ENCODE assay signal across 8 cellular contexts in the genomic region with DNA sequence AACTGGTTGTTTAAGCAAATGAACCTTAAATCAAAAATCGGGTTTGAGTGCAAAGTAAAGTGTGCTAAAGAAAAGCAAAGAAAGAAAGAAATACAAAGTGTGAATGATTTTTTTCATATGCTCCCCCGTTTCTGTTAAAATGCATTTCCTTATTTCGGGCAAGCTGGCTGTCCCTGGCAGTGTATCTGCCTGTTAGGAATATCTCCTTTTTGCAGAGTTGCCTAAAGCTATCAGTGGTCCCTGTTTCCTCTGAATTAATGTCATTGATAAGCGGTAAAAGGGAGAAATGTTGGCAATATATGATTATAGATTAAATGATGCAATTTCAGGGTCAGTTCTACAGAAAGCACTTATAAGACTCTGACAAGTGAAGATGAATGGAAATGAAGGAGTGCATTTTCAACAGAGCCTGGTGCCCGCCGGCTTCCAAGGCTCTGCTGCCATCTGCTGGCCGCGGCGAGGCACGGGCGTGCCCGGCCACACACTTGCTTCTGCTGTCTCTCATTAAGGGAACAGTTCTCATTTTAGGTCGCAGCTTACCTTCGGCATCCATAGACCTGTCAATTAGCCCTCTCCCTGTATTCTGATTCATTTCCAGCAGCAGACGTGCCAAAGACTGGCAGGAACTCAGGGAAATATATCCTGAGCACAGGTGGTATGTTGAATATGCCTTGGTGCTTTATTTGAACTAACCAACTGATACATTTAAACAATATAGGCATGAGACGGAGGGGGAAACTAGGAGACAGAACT.
DNase-seq lines count a peak whose midpoint lies in the region; ATAC-seq and TF ChIP-seq lines count a peak whose summit lies in the region.

No MANE protein-coding gene starts in this region.

- no peaks in the 10 kb centered on the region for H3K4me1 ChIP-seq in trophoblast cell (ENCODE audit: control insufficient read depth in 1 of 2, insufficient read depth in 2 of 2, low read length in 2 of 2)
- H3K4me1 ChIP-seq in uterus, result no peaks in the 10 kb centered on the region

- no peak overlapping the region for H3K23ac ChIP-seq in trophoblast cell (ENCODE audit: low read length)

- ATAC-seq in GM21786 (IDR thresholded peaks at IDR 0.05; ENCODE audit: unreplicated experiment), result peak; percentile 89

- no peak overlapping the region for H3K14ac ChIP-seq in trophoblast cell (ENCODE audit: low read length)

- DNase-seq in GF-D8 (lab: John Stamatoyannopoulos, UW), result peak; percentile 7
- peak; percentile 74 for DNase-seq in KBM-7
- DNase-seq in SHP77 treated with DMSO at 0.1 percent for 48 hours (lab: John Stamatoyannopoulos, UW), result peak; percentile 31
- DNase-seq in activated gamma-delta T cell treated with anti-CD3 and anti-CD28 coated beads, Interleukin-2, amount 50 U/mL, for 16 hours (ENCODE audit: low read depth), result peak; percentile 10
- DNase-seq in germinal center (ENCODE audit: low spot score), result peak; percentile 34
- peak; percentile 48 to 70 for DNase-seq in trophoblast cell
- DNase-seq in uterus, result peak in 1 of 2 donors; percentile 56

- no peak overlapping the region for H2BK12ac ChIP-seq in trophoblast cell (ENCODE audit: low read length)

- H3K79me2 ChIP-seq in trophoblast cell (ENCODE audit: control insufficient read depth, insufficient read depth, low read length, poor library complexity), result no peaks in the 10 kb centered on the region

- H3K4ac ChIP-seq in trophoblast cell (ENCODE audit: low read depth, low read length), result no peak overlapping the region

- H3K79me1 ChIP-seq in trophoblast cell (ENCODE audit: low read length), result no peaks in the 10 kb centered on the region

- no peak overlapping the region for H3K4me2 ChIP-seq in trophoblast cell (ENCODE audit: low read length)

- in situ Hi-C loops in KBM-7 (cut with MboI; ENCODE audit: low pct_unique_long_range_greater_than_20kb, low sequenced_read_pairs), result no loop called here

- WGBS in trophoblast cell (ENCODE audit: extremely low coverage, insufficient coverage, insufficient read length), result no CpG with 5 or more reads among the region's 16 CpGs

- H3K27me3 ChIP-seq in trophoblast cell (ENCODE audit: insufficient read depth, low read length) (no peaks in the 10 kb centered on the region), uterus (no peaks in the 10 kb centered on the region)

- no peak overlapping the region for H4K8ac ChIP-seq in trophoblast cell (ENCODE audit: low read depth, low read length)

- no peaks in the 10 kb centered on the region for H3K9me3 ChIP-seq in trophoblast cell (ENCODE audit: insufficient read depth, low read depth, low read length)
- no peaks in the 10 kb centered on the region for H3K9me3 ChIP-seq in uterus

- H3K36me3 ChIP-seq in trophoblast cell (ENCODE audit: control insufficient read depth in 1 of 2, insufficient read depth in 2 of 2, low read length in 2 of 2) (no peaks in the 10 kb centered on the region), uterus (no peaks in the 10 kb centered on the region)

- no peak overlapping the region for H3K18ac ChIP-seq in trophoblast cell (ENCODE audit: low read length)

- H4K12ac ChIP-seq in trophoblast cell (ENCODE audit: low read depth, low read length), result no peak overlapping the region

- no peak overlapping the region for H4K91ac ChIP-seq in trophoblast cell (ENCODE audit: low read depth, low read length)

- H2BK120ac ChIP-seq in trophoblast cell (ENCODE audit: insufficient read depth, low read length, poor library complexity), result no peak overlapping the region

- intact Hi-C loops in uterus (cut with DNase I; ENCODE audit: low total_unique reads), result no loop called here

- no peak overlapping the region for H2AFZ ChIP-seq in trophoblast cell (ENCODE audit: insufficient read depth, low read length, poor library complexity)

- H3K4me3 ChIP-seq in trophoblast cell (ENCODE audit: low read depth, low read length) (no peak overlapping the region), uterus (no peak overlapping the region)

- TF ChIP-seq POLR2A in uterus (IDR thresholded peaks at IDR 0.05), result no peak

- H3K27ac ChIP-seq in trophoblast cell (ENCODE audit: low read depth, low read length), result no peak overlapping the region
- no peak overlapping the region for H3K27ac ChIP-seq in uterus

- H2BK5ac ChIP-seq in trophoblast cell (ENCODE audit: low read depth, low read length, poor library complexity), result no peak overlapping the region

- H3K9ac ChIP-seq in trophoblast cell (ENCODE audit: low read length), result no peak overlapping the region

- H2AK5ac ChIP-seq in trophoblast cell (ENCODE audit: low read length), result no peak overlapping the region

- peak; percentile 78 to 94 (median 87) for TF ChIP-seq CTCF in uterus (IDR thresholded peaks at IDR 0.05)
